In the genomic region with DNA sequence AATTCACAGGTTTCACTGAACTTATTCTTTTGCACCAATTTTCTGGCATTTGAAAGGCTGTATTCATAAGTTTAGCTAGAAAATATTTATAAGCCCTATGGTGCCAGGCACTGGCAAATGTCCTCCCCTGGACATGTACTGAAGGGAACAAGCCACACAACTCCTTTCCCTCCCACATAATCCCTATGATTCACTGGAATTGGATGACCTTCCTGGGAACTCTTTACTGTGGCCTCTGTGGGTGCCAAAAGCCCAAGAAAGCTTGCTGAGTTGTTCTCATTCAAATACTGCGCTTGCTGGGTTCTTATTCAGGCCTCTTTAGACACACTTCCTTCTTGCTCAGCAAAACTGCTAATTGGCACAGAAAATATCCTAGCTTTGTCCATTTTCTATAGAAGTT, we compare ENCODE assay signal across 13 cellular contexts.
DNase-seq lines count a peak whose midpoint lies in the region; ATAC-seq and TF ChIP-seq lines count a peak whose summit lies in the region.
"Had no signal": no experiment of that assay in that cellular context is flagged by ENCODE, and none has a peak within 500 bp of the region (broad histone marks: within the 10 kb centered on the region; RNA-seq: fewer than 3 reads in every experiment).

No MANE protein-coding gene starts in this region.

- in situ Hi-C loops in IMR-90 (cut with MboI; ENCODE audit: low sequenced_read_pairs) = no loop called here

- no peak for TF ChIP-seq POLR2A in IMR-90 (IDR thresholded peaks at IDR 0.05; ENCODE audit: low read depth, low read length)

- H3K9me1 ChIP-seq in IMR-90 (ENCODE audit: insufficient read depth, low read length) = no peaks in the 10 kb centered on the region

- no TSS peak for BruUV-seq in IMR-90 (replicated peaks; lab: Mats Ljungman, UMichigan)

- no peak overlapping the region; a peak in 1 of 4 replicates for H4K8ac ChIP-seq in IMR-90 (ENCODE audit: low read depth in 2 of 2, low read length in 2 of 2)

- no peak overlapping the region for H3K4me3 ChIP-seq in AG09309 (ENCODE audit: control insufficient read depth, low read depth, low read length)
- no peak overlapping the region for H3K4me3 ChIP-seq in IMR-90 (ENCODE audit: insufficient read depth, low read depth, low read length)
- no peak overlapping the region for H3K4me3 ChIP-seq in choroid plexus epithelial cell (ENCODE audit: low read depth, low read length)
- no peak overlapping the region for H3K4me3 ChIP-seq in lung
- H3K4me3 ChIP-seq: PC-9 had no signal

- ATAC-seq in IMR-90 (ENCODE audit: low read depth) (peak; percentile 24; the same call in 1 of the 2 replicates), lung (ENCODE audit: insufficient read depth, low FRiP score) (peak; percentile 66), HG02798 (IDR thresholded peaks at IDR 0.05; ENCODE audit: poor library complexity, unreplicated experiment) (no peak), GM18861 (IDR thresholded peaks at IDR 0.05; ENCODE audit: unreplicated experiment) (no peak)

- H3K4me1 ChIP-seq in IMR-90 (ENCODE audit: control insufficient read depth, insufficient read depth, low read length) = peaks cover 2% of the 10 kb centered on the region; the same call in 1 of the 2 replicates
- H3K4me1 ChIP-seq in lung (ENCODE audit: control insufficient read depth in 2 of 2, insufficient read depth in 2 of 2, low read length in 2 of 2) = no peaks in the 10 kb centered on the region

- dilution Hi-C loops in IMR-90 (cut with HindIII; ENCODE audit: low sequenced_read_pairs, unreplicated experiment) = no loop called here

- DNase-seq in AG09309 (ENCODE audit: low read depth) (peak; percentile 55), IMR-90 (peak; percentile 77), choroid plexus epithelial cell (ENCODE audit: low read depth) (peak; percentile 21), lung (ENCODE audit: low spot score) (no peak), DMS53 treated with DMSO at 0.1 percent for 48 hours (lab: John Stamatoyannopoulos, UW; ENCODE audit: unreplicated experiment) (no peak)
- no peak for DNase-seq in activated CD4-positive, CD25-positive, alpha-beta regulatory T cell treated with anti-CD3 and anti-CD28 coated beads, Interleukin-2, amount 50 U/mL, for 72 hours
- DNase-seq: activated effector memory CD4-positive, alpha-beta T cell treated with Interleukin-2 at 50 U/mL for 16 hours; NCI-H1092 treated with DMSO at 0.1 percent for 48 hours; PC-9; WERI-Rb-1 had no signal

- no peak overlapping the region for H3K9ac ChIP-seq in IMR-90 (ENCODE audit: low read depth, low read length)

- H2AK9ac ChIP-seq in IMR-90 (replicated peaks; ENCODE audit: low read depth, low read length, poor library complexity) = no peak overlapping the region

- no peak overlapping the region for H2BK20ac ChIP-seq in IMR-90 (ENCODE audit: low read depth, low read length)

- H3K23ac ChIP-seq in IMR-90 (ENCODE audit: low read depth, low read length) = no peak overlapping the region

- H3K27ac ChIP-seq in IMR-90 (ENCODE audit: insufficient read depth, low read length) = no peak overlapping the region
- no peak overlapping the region for H3K27ac ChIP-seq in lung (ENCODE audit: low read depth in 1 of 2, low read length in 1 of 2)
- H3K27ac ChIP-seq: C4-2B, PC-9, WERI-Rb-1 had no signal

- peak overlapping the region; percentile 52 for H2BK5ac ChIP-seq in IMR-90 (ENCODE audit: low read depth, low read length, poor library complexity, severe bottlenecking)

- CTCF ChIA-PET in IMR-90 (lab: Yijun Ruan, JAX) = interaction anchor here (0.8 kb wide), 1 partner anchor 19 kb away, joined by 3 read pairs; no protein-coding TSS in a partner anchor

- H3K9me3 ChIP-seq in IMR-90 (ENCODE audit: control insufficient read depth, insufficient read depth, low read length) = no peaks in the 10 kb centered on the region
- no peaks in the 10 kb centered on the region for H3K9me3 ChIP-seq in lung (ENCODE audit: control insufficient read depth in 2 of 2, insufficient read depth in 1 of 2, low read length in 1 of 2)

- no peak overlapping the region for H3K14ac ChIP-seq in IMR-90 (replicated peaks; ENCODE audit: low read depth, low read length)

- WGBS in IMR-90 (ENCODE audit: extremely low coverage in 2 of 2, insufficient read length in 1 of 2), 2 experiments = no CpG with 5 or more reads among the region's 1 CpG
- WGBS in lung, 2 donors = 88 to 97% methylated on average over 1 of the region's 1 CpG

- no peak for TF ChIP-seq CTCF in AG09309 (IDR thresholded peaks at IDR 0.05; ENCODE audit: control insufficient read depth, insufficient read depth, low read depth, low read length, missing control alignments)
- TF ChIP-seq CTCF in IMR-90 (conservative IDR thresholded peaks at IDR 0.05; ENCODE audit: low read depth, low read length) = no peak
- no peak for TF ChIP-seq CTCF in choroid plexus epithelial cell (conservative IDR thresholded peaks at IDR 0.05; ENCODE audit: low read depth, low read length)
- TF ChIP-seq CTCF in lung (IDR thresholded peaks at IDR 0.05; ENCODE audit: control extremely low read depth, extremely low read depth) = no peak

- peak overlapping the region; percentile 11 for H2AFZ ChIP-seq in IMR-90 (replicated peaks; ENCODE audit: low read length, poor library complexity)
- H2AFZ ChIP-seq: PC-9 had no signal

- no peak overlapping the region for H2AK5ac ChIP-seq in IMR-90 (ENCODE audit: low read depth, low read length)

- H3K18ac ChIP-seq in IMR-90 (ENCODE audit: low read depth, low read length) = no peak overlapping the region

- intact Hi-C loops in IMR-90 (cut with micrococcal nuclease) = no loop called here

- no peak overlapping the region; the same call in 1 of the 2 replicates for H2BK120ac ChIP-seq in IMR-90 (ENCODE audit: low read depth, low read length)

- H3K56ac ChIP-seq in IMR-90 (ENCODE audit: extremely low read depth, insufficient read depth, low read length) = no peak overlapping the region; the same call in 1 of the 2 replicates

- POLR2A ChIA-PET in IMR-90 (lab: Charles Lee; ENCODE audit: unreplicated experiment) = no interaction called here

- H4K91ac ChIP-seq in IMR-90 (ENCODE audit: insufficient read depth, low read depth, low read length) = no peak overlapping the region

- H3K4ac ChIP-seq in IMR-90 (ENCODE audit: low read depth, low read length) = no peak overlapping the region; the same call in 1 of the 2 replicates

- H3K79me1 ChIP-seq in IMR-90 (ENCODE audit: low read depth in 1 of 2, low read length in 2 of 2) = no peaks in the 10 kb centered on the region

- no peaks in the 10 kb centered on the region for H3K36me3 ChIP-seq in IMR-90 (ENCODE audit: control insufficient read depth, insufficient read depth, low read length)
- no peaks in the 10 kb centered on the region for H3K36me3 ChIP-seq in lung (ENCODE audit: control insufficient read depth in 2 of 2, insufficient read depth in 2 of 2, low read length in 2 of 2)
- H3K36me3 ChIP-seq: WERI-Rb-1 had no signal

- H3K27me3 ChIP-seq in IMR-90 (ENCODE audit: control insufficient read depth, insufficient read depth, low read length) (no peaks in the 10 kb centered on the region), lung (ENCODE audit: control insufficient read depth, insufficient read depth) (no peaks in the 10 kb centered on the region)

- H3K4me2 ChIP-seq in IMR-90 (ENCODE audit: low read depth, low read length) = no peak overlapping the region; the same call in 1 of the 2 replicates
- H3K4me2 ChIP-seq: PC-9 had no signal

- 0 out of 3 replicates have a peak overlapping the region, but pooled peaks have one; percentile 45 for H2BK15ac ChIP-seq in IMR-90 (ENCODE audit: low read depth, low read length)

- H4K20me1 ChIP-seq in IMR-90 (ENCODE audit: insufficient read depth, low read length) = no peaks in the 10 kb centered on the region

- H4K5ac ChIP-seq in IMR-90 (ENCODE audit: low read depth, low read length) = no peak overlapping the region

- TF ChIP-seq RAD21 in IMR-90 (IDR thresholded peaks at IDR 0.05; ENCODE audit: low read length) = no peak

TF ChIP-seq in IMR-90, 13 proteins besides CTCF, POLR2A, EP300 and RAD21:
- no peak for TF ChIP-seq MAFK (IDR thresholded peaks at IDR 0.05; ENCODE audit: low read depth, low read length)
- no peak for TF ChIP-seq FOS (IDR thresholded peaks at IDR 0.05; ENCODE audit: low read depth, low read length)
- TF ChIP-seq CHD1 (IDR thresholded peaks at IDR 0.05; ENCODE audit: low read depth, low read length) = no peak

Comparison
In these comparisons a context has a peak if more than half of its experiments do, and no peak if none do; other contexts are left out.
1. DNase-seq: peak in AG09309 (single experiment), IMR-90 (single experiment) and choroid plexus epithelial cell (single experiment); none in lung (single experiment), activated CD4-positive, CD25-positive, alpha-beta regulatory T cell treated with anti-CD3 and anti-CD28 coated beads, Interleukin-2, amount 50 U/mL, for 72 hours (single experiment) and DMS53 treated with DMSO at 0.1 percent for 48 hours (single experiment).
2. ATAC-seq: peak in IMR-90 (single experiment) and lung (single experiment); none in HG02798 (single experiment) and GM18861 (single experiment).